In genomic region chr3:108489776-108490175, GRCh38 we compare ENCODE assay signal across 8 cellular contexts. TPM values are rescaled to one million over a fixed set of nuclear protein-coding genes. Genes with fewer than 3 reads are reported as not detected.
DNase-seq lines count a peak whose midpoint lies in the region; TF ChIP-seq lines count a peak whose summit lies in the region.

No MANE protein-coding gene starts in this region.

- no peak overlapping the region for H3K4me3 Mint-ChIP-seq in endothelial cell (ENCODE audit: unreplicated experiment)

- in situ Hi-C loops in HAP-1 (cut with MboI; ENCODE audit: low sequenced_read_pairs): loop anchor here (5.0 to 25.0 kb wide), 2 partner anchors 53 to 423 kb away; no protein-coding TSS in a partner anchor

- no peaks in the 10 kb centered on the region for H3K9me3 Mint-ChIP-seq in endothelial cell (ENCODE audit: unreplicated experiment)

- no peaks in the 10 kb centered on the region for H3K27me3 ChIP-seq in HAP-1 (ENCODE audit: low read depth)

- H3K27ac Mint-ChIP-seq in endothelial cell (ENCODE audit: unreplicated experiment): no peak overlapping the region

- no peaks in the 10 kb centered on the region for H3K36me3 ChIP-seq in HAP-1 (replicated peaks)

- DNase-seq in stimulated activated CD4-positive, alpha-beta T cell treated with anti-CD3 and anti-CD28 coated beads, Interleukin-15, amount 100 ng/mL, for 24 hours: peak; percentile 27
- no peak for DNase-seq in stimulated activated CD4-positive, alpha-beta T cell treated with anti-CD3 and anti-CD28 coated beads, Interleukin-1b, Interleukin-23, amount 100 ng/mL, for 48 hours
- DNase-seq in HAP-1 (ENCODE audit: low spot score in 2 of 2): peak; percentile 62 to 71
- DNase-seq in NCI-H1092 treated with DMSO at 0.1 percent for 48 hours (lab: John Stamatoyannopoulos, UW): peak; percentile 69
- DNase-seq in T-helper 22 cell (ENCODE audit: low read depth): peak; percentile 8
- peak; percentile 40 for DNase-seq in endothelial cell (ENCODE audit: low spot score)
- DNase-seq in middle frontal gyrus (ENCODE audit: extremely low spot score, low spot score): peak; percentile 74
- DNase-seq in KG1 (lab: John Stamatoyannopoulos, UW): no peak

- no peak overlapping the region for H3K4me3 ChIP-seq in HAP-1

- peak; percentile 79 for TF ChIP-seq CTCF in endothelial cell (IDR thresholded peaks at IDR 0.05; ENCODE audit: unreplicated experiment)

- no peaks in the 10 kb centered on the region for H3K9me3 ChIP-seq in HAP-1

- H3K4me1 Mint-ChIP-seq in endothelial cell (ENCODE audit: unreplicated experiment): no peaks in the 10 kb centered on the region

- H3K4me1 ChIP-seq in HAP-1: peaks cover 6% of the 10 kb centered on the region; the same call in 1 of the 2 replicates

- no peaks in the 10 kb centered on the region for H3K36me3 Mint-ChIP-seq in endothelial cell (ENCODE audit: low read depth, unreplicated experiment)

- peaks cover 1% of the 10 kb centered on the region for H3K27me3 Mint-ChIP-seq in endothelial cell (ENCODE audit: unreplicated experiment)

RNA-seq across cellular contexts. Expression of gene MYH15, which starts 20.6 kb away (rescaled TPM):
- 0.23 TPM for total RNA-seq in endothelial cell (ENCODE audit: unreplicated experiment)

Comparison
In these comparisons a context has a peak if more than half of its experiments do, and no peak if none do; other contexts are left out.
1. DNase-seq: peak in stimulated activated CD4-positive, alpha-beta T cell treated with anti-CD3 and anti-CD28 coated beads, Interleukin-15, amount 100 ng/mL, for 24 hours (single experiment), HAP-1 (2 of 2), NCI-H1092 treated with DMSO at 0.1 percent for 48 hours (single experiment), T-helper 22 cell (single experiment), endothelial cell (single experiment) and middle frontal gyrus (single experiment); none in stimulated activated CD4-positive, alpha-beta T cell treated with anti-CD3 and anti-CD28 coated beads, Interleukin-1b, Interleukin-23, amount 100 ng/mL, for 48 hours (single experiment) and KG1 (single experiment).